In genomic region chrX:135973548-135974278, GRCh38 we compare ENCODE assay signal across 1 cellular context.
TF ChIP-seq lines count a peak whose summit lies in the region.

MMGT1 (minus strand) TSS chrX:135973988; CDS start chrX:135973675, 313 bp downstream.

TF ChIP-seq in K562, 482 proteins besides CTCF, POLR2A, EP300 and RAD21 (continued from another document and continues in another):
- no peak for TF ChIP-seq HMBOX1 (IDR thresholded peaks at IDR 0.05)
- TF ChIP-seq RBM25 (IDR thresholded peaks at IDR 0.05; ENCODE audit: low read depth, low read length, severe bottlenecking) = no peak
- TF ChIP-seq KLF16 (IDR thresholded peaks at IDR 0.05) = no peak
- TF ChIP-seq LARP7 (IDR thresholded peaks at IDR 0.05) = 0 out of 2 replicates have a peak, but pooled peaks have one; percentile 14
- TF ChIP-seq MAFF (IDR thresholded peaks at IDR 0.05; ENCODE audit: low read length) = no peak
- no peak for TF ChIP-seq ZNF717 (CRISPR knock-in tag; IDR thresholded peaks at IDR 0.05)
- TF ChIP-seq RHOXF2B (CRISPR knock-in tag; conservative IDR thresholded peaks at IDR 0.05) = no peak
- no peak for TF ChIP-seq U2AF2 (optimal IDR thresholded peaks at IDR 0.05; ENCODE audit: low read depth, low read length)
- no peak for TF ChIP-seq RBM14 (IDR thresholded peaks at IDR 0.05; ENCODE audit: borderline replicate concordance, insufficient read depth, low read depth, low read length)
- TF ChIP-seq GTF3C2 (IDR thresholded peaks at IDR 0.05; ENCODE audit: borderline replicate concordance, extremely low read depth, insufficient read length) = no peak
- TF ChIP-seq FOXJ3 (CRISPR knock-in tag; IDR thresholded peaks at IDR 0.05) = no peak
- no peak for TF ChIP-seq XRCC4 (IDR thresholded peaks at IDR 0.05; ENCODE audit: extremely low read depth, insufficient read depth, insufficient read length)
- TF ChIP-seq SIN3A (IDR thresholded peaks at IDR 0.05; ENCODE audit: borderline replicate concordance in 2 of 2, control insufficient read depth in 1 of 2, low read depth in 2 of 2, low read length in 2 of 2) = peak in 1 of 2 experiments; percentile 69; a peak in 1 of 4 replicates
- TF ChIP-seq SP1 (CRISPR knock-in tag; IDR thresholded peaks at IDR 0.05) = no peak; the same call in 1 of the 2 replicates
- TF ChIP-seq ZBTB7A (IDR thresholded peaks at IDR 0.05; ENCODE audit: borderline replicate concordance, control insufficient read depth, low read depth, low read length) = no peak
- TF ChIP-seq CREB3L1 (IDR thresholded peaks at IDR 0.05; ENCODE audit: borderline replicate concordance, low read depth) = no peak
- no peak for TF ChIP-seq MAFG (tag; conservative IDR thresholded peaks at IDR 0.05)
- TF ChIP-seq KAT7 (CRISPR knock-in tag; IDR thresholded peaks at IDR 0.05; ENCODE audit: borderline replicate concordance) = no peak
- TF ChIP-seq SMAD1 (IDR thresholded peaks at IDR 0.05; ENCODE audit: low read depth, low read length, partially characterized antibody) = no peak
- TF ChIP-seq IRF2 (CRISPR knock-in tag; IDR thresholded peaks at IDR 0.05) = no peak
- no peak; the same call in 1 of the 2 replicates for TF ChIP-seq CTBP1 (IDR thresholded peaks at IDR 0.05; ENCODE audit: borderline replicate concordance)
- no peak for TF ChIP-seq ZNF830 (CRISPR knock-in tag; IDR thresholded peaks at IDR 0.05)
- no peak for TF ChIP-seq ZNF518B (CRISPR knock-in tag; IDR thresholded peaks at IDR 0.05)
- TF ChIP-seq SAP30 (IDR thresholded peaks at IDR 0.05; ENCODE audit: borderline replicate concordance, insufficient read depth, low read depth, low read length, poor library complexity, severe bottlenecking) = peak; percentile 74
- TF ChIP-seq CREB1 (IDR thresholded peaks at IDR 0.05) = peak; percentile 88
- peak; percentile 93 for TF ChIP-seq CREB1 (CRISPR knock-in tag; IDR thresholded peaks at IDR 0.05)
- peak; percentile 51 for TF ChIP-seq POLR2H (tag; IDR thresholded peaks at IDR 0.05; ENCODE audit: low read depth)
- no peak for TF ChIP-seq ZBTB8A (IDR thresholded peaks at IDR 0.05; ENCODE audit: partially characterized antibody)
- TF ChIP-seq NR2C1 (IDR thresholded peaks at IDR 0.05) = no peak
- no peak for TF ChIP-seq NR2C1 (tag; IDR thresholded peaks at IDR 0.05)
- TF ChIP-seq TSC22D4 (tag; IDR thresholded peaks at IDR 0.05) = no peak
- no peak for TF ChIP-seq HOMEZ (CRISPR knock-in tag; IDR thresholded peaks at IDR 0.05)
- TF ChIP-seq CBX3 (IDR thresholded peaks at IDR 0.05; ENCODE audit: borderline replicate concordance in 1 of 2, low read length in 2 of 2) = no peak
- TF ChIP-seq ZNF165 (CRISPR knock-in tag; IDR thresholded peaks at IDR 0.05; ENCODE audit: borderline replicate concordance) = no peak
- TF ChIP-seq RBM22 (IDR thresholded peaks at IDR 0.05; ENCODE audit: low read depth, low read length, poor library complexity, severe bottlenecking) = no peak
- TF ChIP-seq TEAD4 (IDR thresholded peaks at IDR 0.05; ENCODE audit: low read length) = no peak
- TF ChIP-seq TEAD4 (CRISPR knock-in tag; IDR thresholded peaks at IDR 0.05; ENCODE audit: borderline replicate concordance) = no peak
- no peak for TF ChIP-seq ZNF764 (CRISPR knock-in tag; IDR thresholded peaks at IDR 0.05; ENCODE audit: low read depth)
- TF ChIP-seq PRMT5 (CRISPR knock-in tag; IDR thresholded peaks at IDR 0.05) = no peak
- TF ChIP-seq ZNF395 (CRISPR knock-in tag; IDR thresholded peaks at IDR 0.05) = 0 out of 2 replicates have a peak, but pooled peaks have one; percentile 35
- TF ChIP-seq HDGF (IDR thresholded peaks at IDR 0.05) = no peak
- no peak for TF ChIP-seq PTTG1 (tag; IDR thresholded peaks at IDR 0.05; ENCODE audit: low read depth)
- 0 out of 2 replicates have a peak, but pooled peaks have one; percentile 58 for TF ChIP-seq ZC3H8 (IDR thresholded peaks at IDR 0.05)
- TF ChIP-seq MECOM (CRISPR knock-in tag; IDR thresholded peaks at IDR 0.05) = no peak
- 0 out of 4 replicates have a peak, but pooled peaks have one; percentile 27 to 35 for TF ChIP-seq TRIM24 (IDR thresholded peaks at IDR 0.05)
- no peak for TF ChIP-seq ESRRB (CRISPR knock-in tag; IDR thresholded peaks at IDR 0.05; ENCODE audit: borderline replicate concordance)
- peak in 1 of 3 experiments; percentile 34 for TF ChIP-seq YY1 (IDR thresholded peaks at IDR 0.05; ENCODE audit: borderline replicate concordance in 1 of 3, control insufficient read depth in 1 of 3, extremely low read depth in 1 of 3, insufficient read depth in 3 of 3, insufficient read length in 1 of 3, insufficient replicate concordance in 2 of 3, low read depth in 1 of 3, low read length in 2 of 3)
- TF ChIP-seq NFIX (CRISPR knock-in tag; IDR thresholded peaks at IDR 0.05; ENCODE audit: low read depth) = no peak
- TF ChIP-seq RBM17 (IDR thresholded peaks at IDR 0.05; ENCODE audit: borderline replicate concordance, low read depth, low read length) = no peak
- TF ChIP-seq ASH1L (IDR thresholded peaks at IDR 0.05; ENCODE audit: borderline replicate concordance, low read depth, partially characterized antibody) = no peak
- TF ChIP-seq ZNF121 (CRISPR knock-in tag; conservative IDR thresholded peaks at IDR 0.05) = no peak
- TF ChIP-seq TAL1 (IDR thresholded peaks at IDR 0.05) = 0 out of 2 replicates have a peak, but pooled peaks have one; percentile 16
- TF ChIP-seq ATF7 (IDR thresholded peaks at IDR 0.05) = peak; percentile 99
- 0 out of 2 replicates have a peak, but pooled peaks have one; percentile 63 for TF ChIP-seq XRCC5 (IDR thresholded peaks at IDR 0.05; ENCODE audit: low read depth, low read length)
- TF ChIP-seq DACH1 (IDR thresholded peaks at IDR 0.05; ENCODE audit: partially characterized antibody) = no peak
- TF ChIP-seq NR4A1 (CRISPR knock-in tag; IDR thresholded peaks at IDR 0.05) = no peak
- TF ChIP-seq NR4A1 (tag; IDR thresholded peaks at IDR 0.05) = no peak
- TF ChIP-seq TFAP4 (CRISPR knock-in tag; IDR thresholded peaks at IDR 0.05; ENCODE audit: borderline replicate concordance) = no peak; the same call in 1 of the 2 replicates
- TF ChIP-seq E4F1 (CRISPR knock-in tag; IDR thresholded peaks at IDR 0.05; ENCODE audit: borderline replicate concordance) = 0 out of 2 replicates have a peak, but pooled peaks have one; percentile 48
- peak; percentile 95 for TF ChIP-seq C11orf30 (IDR thresholded peaks at IDR 0.05; ENCODE audit: low read depth)
- no peak for TF ChIP-seq MTF1 (CRISPR knock-in tag; IDR thresholded peaks at IDR 0.05; ENCODE audit: borderline replicate concordance)
